Comparison of ENCODE assay signal across 8 cellular contexts in the genomic region with DNA sequence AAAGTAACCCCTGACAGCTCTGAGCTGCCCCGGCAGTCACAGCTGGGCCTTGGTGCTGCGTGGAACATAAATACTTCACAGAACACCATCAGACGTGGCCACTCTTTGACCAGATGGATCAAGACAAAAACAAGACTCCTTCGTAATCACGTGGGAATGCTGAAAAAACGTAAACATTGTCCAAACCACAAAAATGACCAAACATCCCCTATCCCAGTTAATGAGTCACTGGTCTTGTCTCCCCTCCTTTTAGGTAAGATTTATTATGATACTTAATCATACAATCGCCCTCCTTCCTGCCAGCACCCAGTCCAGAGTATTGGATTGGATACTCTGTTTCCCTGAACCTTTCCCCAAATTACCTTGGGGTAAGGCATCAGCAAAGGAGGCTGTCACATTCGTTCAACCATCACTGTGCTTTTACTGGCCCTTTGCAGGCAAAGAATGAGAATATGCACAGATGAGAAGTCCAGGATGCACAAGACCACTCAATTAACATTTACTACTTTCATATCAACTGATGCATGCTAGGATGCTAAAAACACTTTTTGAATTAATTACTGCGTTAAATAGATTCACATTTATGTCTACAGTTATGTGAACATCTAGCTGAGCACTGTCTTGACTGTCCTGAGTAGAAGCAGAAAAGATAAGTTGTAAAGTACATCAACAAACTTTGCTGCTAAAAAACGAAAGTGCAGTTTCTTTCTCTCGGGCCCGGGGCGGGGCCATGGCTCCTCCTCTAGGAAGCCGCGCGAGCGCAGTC. TPM values are rescaled to one million over a fixed set of nuclear protein-coding genes. Genes with fewer than 3 reads are reported as not detected.
DNase-seq lines count a peak whose midpoint lies in the region; ATAC-seq, FAIRE-seq and TF ChIP-seq lines count a peak whose summit lies in the region.

No MANE protein-coding gene starts in this region.

- intact Hi-C loops in endothelial cell of umbilical vein (cut with micrococcal nuclease), result loop anchor here (1.0 to 2.0 kb wide), 5 partner anchors 37 to 702 kb away; partner anchors contain the start of genes OFD1, RAB9A and TRAPPC2

- no peaks in the 10 kb centered on the region for H4K20me1 ChIP-seq in endothelial cell of umbilical vein (replicated peaks; ENCODE audit: control insufficient read depth, extremely low read depth, insufficient read depth, low read length)

- H3K4me1 ChIP-seq in Peyer's patch, result peaks cover 0 to 4% (median 0%) of the 10 kb centered on the region in 4 donors
- peaks cover 10% of the 10 kb centered on the region for H3K4me1 ChIP-seq in endothelial cell of umbilical vein (ENCODE audit: control insufficient read depth, extremely low read depth, insufficient read depth, low read length)

- H3K27me3 ChIP-seq in Peyer's patch (no peaks in the 10 kb centered on the region), endothelial cell of umbilical vein (ENCODE audit: control insufficient read depth in 2 of 2, insufficient read depth in 2 of 2, low read length in 2 of 2) (no peaks in the 10 kb centered on the region)

- peak overlapping the region; percentile 86 for H3K9ac ChIP-seq in endothelial cell of umbilical vein (replicated peaks; ENCODE audit: extremely low read depth, insufficient read depth, low read length)

- dilution Hi-C loops in endothelial cell of umbilical vein (cut with MboI; ENCODE audit: extremely low pct_ligation_motif_present, low sequenced_read_pairs), result no loop called here

- POLR2A ChIA-PET in endothelial cell of umbilical vein (lab: Charles Lee), result no interaction called here

- H3K27ac ChIP-seq in Peyer's patch, result peak overlapping the region; percentile 91 to 99 (median 94)
- H3K27ac ChIP-seq in endothelial cell of umbilical vein (ENCODE audit: insufficient read depth, low read depth, low read length), result peak overlapping the region; percentile 63

- peak overlapping the region; percentile 10 for H2AFZ ChIP-seq in endothelial cell of umbilical vein (ENCODE audit: low read depth, low read length)

- no peaks in the 10 kb centered on the region for H3K9me1 ChIP-seq in endothelial cell of umbilical vein (replicated peaks; ENCODE audit: control insufficient read depth, extremely low read depth, insufficient read depth, low read length)

- TF ChIP-seq CTCF in Peyer's patch (IDR thresholded peaks at IDR 0.05) (no peak), endothelial cell of umbilical vein (IDR thresholded peaks at IDR 0.05; ENCODE audit: extremely low read depth in 1 of 2, insufficient read depth in 1 of 2, low read depth in 1 of 2, low read length in 2 of 2) (no peak), osteocyte (IDR thresholded peaks at IDR 0.05) (no peak)

- peak overlapping the region; percentile 84 for H3K4me2 ChIP-seq in endothelial cell of umbilical vein (ENCODE audit: insufficient read depth, low read length)

- H3K4me3 Mint-ChIP-seq in osteocyte (ENCODE audit: unreplicated experiment), result peak overlapping the region; percentile 83

- BruUV-seq in endothelial cell of umbilical vein (replicated peaks; lab: Mats Ljungman, UMichigan), result TSS peak; percentile 64

- DNase-seq in AG08396 (ENCODE audit: low spot score) (peak; percentile 61), Peyer's patch (no peak), endothelial cell of umbilical vein (ENCODE audit: low read depth, low spot score) (peak; percentile 76), osteocyte (ENCODE audit: extremely low spot score, unreplicated experiment) (no peak), NCI-H2107 treated with DMSO at 0.1 percent for 48 hours (lab: John Stamatoyannopoulos, UW; ENCODE audit: unreplicated experiment) (no peak), DMS 273 (lab: John Stamatoyannopoulos, UW; ENCODE audit: unreplicated experiment) (no peak)

- H3K4me1 Mint-ChIP-seq in osteocyte (ENCODE audit: unreplicated experiment), result peaks cover 5% of the 10 kb centered on the region

- H3K9me3 ChIP-seq in Peyer's patch (no peaks in the 10 kb centered on the region), endothelial cell of umbilical vein (replicated peaks; ENCODE audit: control insufficient read depth, insufficient read depth, low read length) (no peaks in the 10 kb centered on the region)

- H3K27me3 Mint-ChIP-seq in osteocyte (ENCODE audit: unreplicated experiment), result no peaks in the 10 kb centered on the region

- CTCF ChIA-PET in endothelial cell of umbilical vein (lab: Charles Lee), result no interaction called here

- H3K9me3 Mint-ChIP-seq in osteocyte (ENCODE audit: unreplicated experiment), result no peaks in the 10 kb centered on the region

- no peaks in the 10 kb centered on the region for H3K79me2 ChIP-seq in endothelial cell of umbilical vein (ENCODE audit: control insufficient read depth, insufficient read depth, low read length)

- H3K4me3 ChIP-seq in Peyer's patch, result peak overlapping the region; percentile 66 to 74 (median 70)
- peak overlapping the region; percentile 33 to 89 (median 34) for H3K4me3 ChIP-seq in endothelial cell of umbilical vein (replicated peaks in 1 of 3; ENCODE audit: insufficient read depth in 1 of 3, low read depth in 1 of 3, low read length in 3 of 3)

- ATAC-seq in GM19467 (IDR thresholded peaks at IDR 0.05; ENCODE audit: unreplicated experiment), result peak; percentile 3
- ATAC-seq in HG02970 (IDR thresholded peaks at IDR 0.05; ENCODE audit: low FRiP score, unreplicated experiment), result no peak

- no peak for FAIRE-seq in endothelial cell of umbilical vein (lab: Jason Lieb, UNC)

- no peaks in the 10 kb centered on the region for H3K36me3 Mint-ChIP-seq in osteocyte (ENCODE audit: unreplicated experiment)

- H3K36me3 ChIP-seq in Peyer's patch (no peaks in the 10 kb centered on the region), endothelial cell of umbilical vein (ENCODE audit: control insufficient read depth in 2 of 2, extremely low read depth in 1 of 2, insufficient read depth in 2 of 2, low read length in 2 of 2) (no peaks in the 10 kb centered on the region)

- no peak for TF ChIP-seq POLR2A in Peyer's patch (IDR thresholded peaks at IDR 0.05)
- TF ChIP-seq POLR2A in endothelial cell of umbilical vein (IDR thresholded peaks at IDR 0.05; ENCODE audit: low read depth, low read length), result peak; percentile 29

- H3K27ac Mint-ChIP-seq in osteocyte (ENCODE audit: unreplicated experiment), result peak overlapping the region; percentile 93

TF ChIP-seq in endothelial cell of umbilical vein, 7 proteins besides CTCF, POLR2A, EP300 and RAD21:
- TF ChIP-seq JUN (IDR thresholded peaks at IDR 0.05; ENCODE audit: borderline replicate concordance, insufficient read depth, insufficient read length, low read depth), result peak; percentile 55
- peak; percentile 63 for TF ChIP-seq FOS (IDR thresholded peaks at IDR 0.05; ENCODE audit: borderline replicate concordance, insufficient read depth, low read length)
- no peak for TF ChIP-seq EZH2 (IDR thresholded peaks at IDR 0.05; ENCODE audit: borderline replicate concordance, low read depth, low read length, severe bottlenecking)

RNA-seq across cellular contexts. Expression of gene TCEANC, which starts 0.5 kb away (rescaled TPM):
- total RNA-seq in Peyer's patch (1 to 10 TPM; 2.8 to 9.1 (median 5.8) TPM), endothelial cell of umbilical vein (0.75 and 1.8 TPM in 2 replicates), osteocyte (3.6 and 4.7 TPM in 2 replicates)
- polyA plus RNA-seq in endothelial cell of umbilical vein, result 0.32 and 0.38 TPM in 2 replicates
- 0.56 and 0.75 TPM in 2 replicates for polyA plus RNA-seq in endothelial cell of umbilical vein (2011; cell fraction: cytosol; rRNA removed)
- 1.3 TPM in 2 replicates for polyA plus RNA-seq in endothelial cell of umbilical vein (2011; cell fraction: nucleus; rRNA removed)
- 0.56 and 0.80 TPM in 2 replicates for polyA plus RNA-seq in endothelial cell of umbilical vein (2012)
- 0.93 and 1.5 TPM in 2 replicates for polyA minus RNA-seq in endothelial cell of umbilical vein
- 1.7 TPM for polyA minus RNA-seq in endothelial cell of umbilical vein (2011; cell fraction: cytosol; rRNA and poly(A)+ RNA removed)
- 0.53 and 1.4 TPM in 2 replicates for polyA minus RNA-seq in endothelial cell of umbilical vein (2011; cell fraction: nucleus; rRNA and poly(A)+ RNA removed)

RNA-seq across cellular contexts. Expression of gene RAB9A, which starts 36.5 kb away (rescaled TPM):
- total RNA-seq in Peyer's patch, result 10 to 100 TPM in 3 of 4 donors, 1 to 10 TPM in 1; 8.9 to 56.9 (median 12.8) TPM
- 17.2 and 19.2 TPM in 2 replicates for total RNA-seq in endothelial cell of umbilical vein
- polyA plus RNA-seq in endothelial cell of umbilical vein, result 8.7 and 11.5 TPM in 2 replicates
- polyA plus RNA-seq in endothelial cell of umbilical vein (2011; cell fraction: cytosol; rRNA removed), result 10.0 and 10.3 TPM in 2 replicates
- polyA plus RNA-seq in endothelial cell of umbilical vein (2011; cell fraction: nucleus; rRNA removed), result 4.9 and 9.2 TPM in 2 replicates
- 17.4 and 20.5 TPM in 2 replicates for polyA plus RNA-seq in endothelial cell of umbilical vein (2012)
- 6.9 and 8.3 TPM in 2 replicates for polyA minus RNA-seq in endothelial cell of umbilical vein
- 18.2 TPM for polyA minus RNA-seq in endothelial cell of umbilical vein (2011; cell fraction: cytosol; rRNA and poly(A)+ RNA removed)
- polyA minus RNA-seq in endothelial cell of umbilical vein (2011; cell fraction: nucleus; rRNA and poly(A)+ RNA removed), result 4.2 and 5.9 TPM in 2 replicates
- total RNA-seq in osteocyte, result 25.6 and 32.9 TPM in 2 replicates

Comparison
In these comparisons a context has a peak if more than half of its experiments do, and no peak if none do; other contexts are left out.
1. DNase-seq: peak in AG08396 (single experiment) and endothelial cell of umbilical vein (single experiment); none in Peyer's patch (0 of 3), osteocyte (single experiment), NCI-H2107 treated with DMSO at 0.1 percent for 48 hours (single experiment) and DMS 273 (single experiment).